Comparison of ENCODE assay signal across 12 cellular contexts in genomic region chr3:45950686-45951600, GRCh38. TPM values are rescaled to one million over a fixed set of nuclear protein-coding genes. Genes with fewer than 3 reads are reported as not detected.
DNase-seq lines count a peak whose midpoint lies in the region; ATAC-seq, FAIRE-seq and TF ChIP-seq lines count a peak whose summit lies in the region.
"Had no signal": no experiment of that assay in that cellular context is flagged by ENCODE, and none has a peak within 500 bp of the region (broad histone marks: within the 10 kb centered on the region; RNA-seq: fewer than 3 reads in every experiment).

No MANE protein-coding gene starts in this region.

- H3K27ac Mint-ChIP-seq in activated CD4-positive, alpha-beta memory T cell treated with anti-CD3 and anti-CD28 coated beads for 36 hours, result peak overlapping the region; percentile 77
- H3K27ac Mint-ChIP-seq in central memory CD8-positive, alpha-beta T cell (ENCODE audit: low read depth), result peak overlapping the region; percentile 82
- H3K27ac Mint-ChIP-seq: WTC11 had no signal

- peaks cover 88% of the 10 kb centered on the region for H3K36me3 Mint-ChIP-seq in activated CD4-positive, alpha-beta memory T cell treated with anti-CD3 and anti-CD28 coated beads for 36 hours
- peaks cover 49% of the 10 kb centered on the region for H3K36me3 Mint-ChIP-seq in central memory CD8-positive, alpha-beta T cell (ENCODE audit: insufficient read depth)

- no peak overlapping the region for H3K9ac ChIP-seq in DND-41 (ENCODE audit: low read depth, low read length)
- H3K9ac ChIP-seq in colonic mucosa (ENCODE audit: low read depth in 2 of 2, low read length in 2 of 2), result no peak overlapping the region

- H3K9me3 ChIP-seq in DND-41 (ENCODE audit: insufficient read depth, low read length, severe bottlenecking), result no peaks in the 10 kb centered on the region
- H3K9me3 ChIP-seq in prostate gland, result no peaks in the 10 kb centered on the region
- no peaks in the 10 kb centered on the region for H3K9me3 ChIP-seq in colonic mucosa

- no peak for TF ChIP-seq POLR2A in prostate gland (IDR thresholded peaks at IDR 0.05)

- FAIRE-seq in D721Med (lab: Jason Lieb, UNC), result no peak
- FAIRE-seq: keratinocyte had no signal

- H2AFZ ChIP-seq in DND-41 (ENCODE audit: low read depth, low read length), result no peak overlapping the region

- intact Hi-C loops in activated CD4-positive, alpha-beta memory T cell treated with anti-CD3 and anti-CD28 coated beads for 36 hours (cut with micrococcal nuclease), result loop anchor here (1.0 kb wide), 1 partner anchor 13 kb away; no protein-coding TSS in a partner anchor
- intact Hi-C loops in prostate gland (cut with DNase I), result no loop called here
- intact Hi-C loops in colonic mucosa (cut with DNase I), result no loop called here

- H3K4me1 Mint-ChIP-seq in activated CD4-positive, alpha-beta memory T cell treated with anti-CD3 and anti-CD28 coated beads for 36 hours (ENCODE audit: low read depth), result peaks cover 50% of the 10 kb centered on the region
- H3K4me1 Mint-ChIP-seq in central memory CD8-positive, alpha-beta T cell, result peaks cover 72% of the 10 kb centered on the region
- H3K4me1 Mint-ChIP-seq: WTC11 had no signal

- H3K27me3 Mint-ChIP-seq in activated CD4-positive, alpha-beta memory T cell treated with anti-CD3 and anti-CD28 coated beads for 36 hours, result peaks cover under 1% of the 10 kb centered on the region
- no peaks in the 10 kb centered on the region for H3K27me3 Mint-ChIP-seq in central memory CD8-positive, alpha-beta T cell

- H3K4me3 ChIP-seq in DND-41 (ENCODE audit: low read depth in 1 of 2, low read length in 2 of 2) (no peak overlapping the region), prostate gland (no peak overlapping the region), colonic mucosa (no peak overlapping the region)

- DNase-seq in DND-41 (no peak), prostate gland (ENCODE audit: low spot score) (no peak), colonic mucosa (no peak), D721Med (ENCODE audit: insufficient read length, low spot score) (no peak), MV-4-11 (lab: John Stamatoyannopoulos, UW) (no peak)
- DNase-seq in activated CD4-positive, alpha-beta memory T cell treated with anti-CD3 and anti-CD28 coated beads for 36 hours, result peak; percentile 85
- DNase-seq in central memory CD8-positive, alpha-beta T cell (ENCODE audit: low spot score in 2 of 2), result peak in 1 of 2 donors; percentile 65
- peak; percentile 14 for DNase-seq in stimulated activated CD8-positive, alpha-beta memory T cell treated with anti-CD3 and anti-CD28 coated beads, Interleukin-15, amount 100 ng/mL, for 1 hour (ENCODE audit: low read depth)
- DNase-seq: nucleus accumbens had no signal

- H3K27ac ChIP-seq in DND-41 (ENCODE audit: low read length) (peak overlapping the region; percentile 48), prostate gland (no peak overlapping the region), colonic mucosa (no peak overlapping the region)

- H3K4me1 ChIP-seq in DND-41 (ENCODE audit: insufficient read depth, low read length) (peaks cover 14% of the 10 kb centered on the region), prostate gland (replicated peaks) (no peaks in the 10 kb centered on the region), colonic mucosa (no peaks in the 10 kb centered on the region)

- TF ChIP-seq CTCF in DND-41 (IDR thresholded peaks at IDR 0.05; ENCODE audit: borderline replicate concordance, extremely low read depth, low read length, poor library complexity, severe bottlenecking) (no peak), prostate gland (IDR thresholded peaks at IDR 0.05) (no peak), colonic mucosa (IDR thresholded peaks at IDR 0.05) (no peak), D721Med (IDR thresholded peaks at IDR 0.05; ENCODE audit: insufficient read depth, missing control alignments) (no peak)

- peaks cover 5% of the 10 kb centered on the region; the same call in 1 of the 2 replicates for H3K79me2 ChIP-seq in DND-41 (ENCODE audit: insufficient read depth, low read length)

- H3K4me3 Mint-ChIP-seq in activated CD4-positive, alpha-beta memory T cell treated with anti-CD3 and anti-CD28 coated beads for 36 hours, result no peak overlapping the region
- H3K4me3 Mint-ChIP-seq in central memory CD8-positive, alpha-beta T cell, result peak overlapping the region; percentile 51
- H3K4me3 Mint-ChIP-seq: WTC11 had no signal

- H4K20me1 ChIP-seq in DND-41 (ENCODE audit: insufficient read depth, low read length), result no peaks in the 10 kb centered on the region

- ATAC-seq in DND-41 (ENCODE audit: insufficient read depth, low read depth), result peak; percentile 16; the same call in 1 of the 3 replicates
- peak; percentile 92 for ATAC-seq in central memory CD8-positive, alpha-beta T cell (replicated peaks; ENCODE audit: extremely low read depth, poor library complexity, severe bottlenecking)
- ATAC-seq: WTC11 had no signal

- H3K36me3 ChIP-seq in DND-41 (ENCODE audit: insufficient read depth, low read length) (peaks cover 100% of the 10 kb centered on the region), prostate gland (peaks cover 13 to 20% of the 10 kb centered on the region in 2 donors), colonic mucosa (peaks cover 19% of the 10 kb centered on the region)

- CTCF ChIA-PET in activated CD4-positive, alpha-beta memory T cell treated with anti-CD3 and anti-CD28 coated beads for 36 hours (lab: Charles Lee), result interaction anchor here (0.6 to 2.7 kb wide), 12 partner anchors 8 to 909 kb away, joined by 3 to 21 read pairs (median 3); partner anchors contain the start of genes CXCR6 and FYCO1

- H3K4me2 ChIP-seq in DND-41 (ENCODE audit: insufficient read depth, low read length), result no peak overlapping the region

- no peaks in the 10 kb centered on the region for H3K27me3 ChIP-seq in DND-41 (ENCODE audit: insufficient read depth, low read length, poor library complexity)
- H3K27me3 ChIP-seq in prostate gland (replicated peaks; ENCODE audit: insufficient read depth), result no peaks in the 10 kb centered on the region
- H3K27me3 ChIP-seq in colonic mucosa, result no peaks in the 10 kb centered on the region

- POLR2A ChIA-PET in activated CD4-positive, alpha-beta memory T cell treated with anti-CD3 and anti-CD28 coated beads for 36 hours (lab: Charles Lee), result interaction anchor here (1.0 to 2.1 kb wide), 8 partner anchors 8 to 419 kb away, joined by 3 to 30 read pairs (median 6); partner anchors contain the start of gene FYCO1

- no peaks in the 10 kb centered on the region for H3K9me3 Mint-ChIP-seq in activated CD4-positive, alpha-beta memory T cell treated with anti-CD3 and anti-CD28 coated beads for 36 hours
- H3K9me3 Mint-ChIP-seq in central memory CD8-positive, alpha-beta T cell, result no peaks in the 10 kb centered on the region
- H3K9me3 Mint-ChIP-seq: WTC11 had no signal

- WGBS in prostate gland, result 96% methylated on average over 6 of the region's 6 CpGs

RNA-seq across cellular contexts. Expression of gene CXCR6, which starts 7.7 kb away (rescaled TPM):
- total RNA-seq in activated CD4-positive, alpha-beta memory T cell treated with anti-CD3 and anti-CD28 coated beads for 36 hours, result 1 to 10 TPM; 4.0 TPM
- total RNA-seq in prostate gland (1 to 10 TPM in 1 of 2 donors, under 1 TPM in 1; 0.96 to 1.2 TPM), colonic mucosa (1 to 10 TPM; 1.0 to 1.6 TPM)
- total RNA-seq: fibroblast of lung, WTC11 had no signal

RNA-seq across cellular contexts. Expression of gene FYCO1, which starts 44.7 kb away (rescaled TPM):
- total RNA-seq in activated CD4-positive, alpha-beta memory T cell treated with anti-CD3 and anti-CD28 coated beads for 36 hours, result 10 to 100 TPM; 13.7 to 14.0 TPM
- 10 to 100 TPM; 33.1 to 56.7 TPM for total RNA-seq in prostate gland
- total RNA-seq in colonic mucosa, result 10 to 100 TPM; 21.7 to 30.8 TPM

Comparison
In these comparisons a context has a peak if more than half of its experiments do, and no peak if none do; other contexts are left out.
1. DNase-seq: peak in activated CD4-positive, alpha-beta memory T cell treated with anti-CD3 and anti-CD28 coated beads for 36 hours (single experiment) and stimulated activated CD8-positive, alpha-beta memory T cell treated with anti-CD3 and anti-CD28 coated beads, Interleukin-15, amount 100 ng/mL, for 1 hour (single experiment); none in DND-41 (single experiment), prostate gland (single experiment), colonic mucosa (single experiment), D721Med (single experiment) and MV-4-11 (single experiment).